In genomic region chr14:39267592-39268112, GRCh38 we compare ENCODE assay signal across 8 cellular contexts. TPM values are rescaled to one million over a fixed set of nuclear protein-coding genes. Genes with fewer than 3 reads are reported as not detected.
A peak's percentile ranks its signal among the peaks of the same experiment; 100 is the strongest.
DNase-seq lines count a peak whose midpoint lies in the region; ATAC-seq and FAIRE-seq lines count a peak whose summit lies in the region.

No MANE protein-coding gene starts in this region.

- H3K27ac Mint-ChIP-seq in activated naive CD4-positive, alpha-beta T cell treated with anti-CD3 and anti-CD28 coated beads, Interleukin-2, amount 10 ng/mL, durations not matched to agents 7 days and 5 days = peak overlapping the region; percentile 94
- peak overlapping the region; percentile 99 for H3K27ac Mint-ChIP-seq in effector memory CD8-positive, alpha-beta T cell
- peak overlapping the region; percentile 99 to 100 (median 99) for H3K27ac Mint-ChIP-seq in naive B cell

- peak overlapping the region; percentile 91 for H3K4me3 Mint-ChIP-seq in activated naive CD4-positive, alpha-beta T cell treated with anti-CD3 and anti-CD28 coated beads, Interleukin-2, amount 10 ng/mL, durations not matched to agents 7 days and 5 days
- peak overlapping the region; percentile 78 to 98 for H3K4me3 Mint-ChIP-seq in effector memory CD8-positive, alpha-beta T cell
- H3K4me3 Mint-ChIP-seq in naive B cell = peak overlapping the region; percentile 96 to 98 (median 97)

- peaks cover 4% of the 10 kb centered on the region for H3K9me3 Mint-ChIP-seq in activated naive CD4-positive, alpha-beta T cell treated with anti-CD3 and anti-CD28 coated beads, Interleukin-2, amount 10 ng/mL, durations not matched to agents 7 days and 5 days
- no peaks in the 10 kb centered on the region for H3K9me3 Mint-ChIP-seq in effector memory CD8-positive, alpha-beta T cell
- peaks cover 0 to 4% (median 0%) of the 10 kb centered on the region in 7 donors for H3K9me3 Mint-ChIP-seq in naive B cell

- H3K4me1 Mint-ChIP-seq in activated naive CD4-positive, alpha-beta T cell treated with anti-CD3 and anti-CD28 coated beads, Interleukin-2, amount 10 ng/mL, durations not matched to agents 7 days and 5 days = peaks cover 57% of the 10 kb centered on the region
- peaks cover 36 to 59% of the 10 kb centered on the region in 2 donors for H3K4me1 Mint-ChIP-seq in effector memory CD8-positive, alpha-beta T cell (ENCODE audit: low read depth in 2 of 2)
- H3K4me1 Mint-ChIP-seq in naive B cell = peaks cover 29 to 62% (median 59%) of the 10 kb centered on the region in 3 donors

- peaks cover 31% of the 10 kb centered on the region for H3K36me3 Mint-ChIP-seq in activated naive CD4-positive, alpha-beta T cell treated with anti-CD3 and anti-CD28 coated beads, Interleukin-2, amount 10 ng/mL, durations not matched to agents 7 days and 5 days
- peaks cover 28% of the 10 kb centered on the region for H3K36me3 Mint-ChIP-seq in effector memory CD8-positive, alpha-beta T cell (ENCODE audit: insufficient read depth)
- H3K36me3 Mint-ChIP-seq in naive B cell = no peaks in the 10 kb centered on the region

- FAIRE-seq in frontal cortex (lab: Jason Lieb, UNC) = no peak

- H3K27me3 Mint-ChIP-seq in activated naive CD4-positive, alpha-beta T cell treated with anti-CD3 and anti-CD28 coated beads, Interleukin-2, amount 10 ng/mL, durations not matched to agents 7 days and 5 days = no peaks in the 10 kb centered on the region
- H3K27me3 Mint-ChIP-seq in effector memory CD8-positive, alpha-beta T cell = no peaks in the 10 kb centered on the region
- H3K27me3 Mint-ChIP-seq in naive B cell = no peaks in the 10 kb centered on the region

- CTCF ChIA-PET in activated naive CD4-positive, alpha-beta T cell treated with anti-CD3 and anti-CD28 coated beads, Interleukin-2, amount 10 ng/mL, durations not matched to agents 7 days and 5 days (lab: Charles Lee) = interaction anchor here (1.1 to 1.7 kb wide), 2 partner anchors 164 to 167 kb away, joined by 3 to 5 read pairs; partner anchors contain the start of gene FBXO33

- ATAC-seq in HG03066 (IDR thresholded peaks at IDR 0.05; ENCODE audit: low read depth, unreplicated experiment) (peak; percentile 9), naive B cell (ENCODE audit: low read depth in 2 of 2) (peak; percentile 22 to 26), HG03442 (IDR thresholded peaks at IDR 0.05; ENCODE audit: unreplicated experiment) (no peak)
- peak; percentile 14 for ATAC-seq in effector memory CD8-positive, alpha-beta T cell (replicated peaks)

- DNase-seq in activated naive CD4-positive, alpha-beta T cell treated with anti-CD3 and anti-CD28 coated beads, Interleukin-2, amount 10 ng/mL, durations not matched to agents 7 days and 5 days = peak; percentile 29
- no peak for DNase-seq in activated naive CD4-positive, alpha-beta T cell treated with anti-CD3 and anti-CD28 coated beads, Interleukin-2, amount 50 U/mL, for 16 hours
- DNase-seq in RKO (ENCODE audit: low spot score) (peak; percentile 57), naive B cell (peak; percentile 46), frontal cortex (ENCODE audit: low spot score in 2 of 2) (no peak)
- no peak for DNase-seq in effector memory CD8-positive, alpha-beta T cell

RNA-seq across cellular contexts. Expression of gene MIA2, which starts 33.9 kb away (rescaled TPM):
- polyA plus RNA-seq in naive B cell (ENCODE audit: low read depth in 6 of 6) = 10 to 100 TPM; 16.2 to 27.3 (median 23.7) TPM
- total RNA-seq in frontal cortex = 24.5 TPM

Comparison
In these comparisons a context has a peak if more than half of its experiments do, and no peak if none do; other contexts are left out.
1. DNase-seq: peak in activated naive CD4-positive, alpha-beta T cell treated with anti-CD3 and anti-CD28 coated beads, Interleukin-2, amount 10 ng/mL, durations not matched to agents 7 days and 5 days (single experiment), RKO (single experiment) and naive B cell (single experiment); none in activated naive CD4-positive, alpha-beta T cell treated with anti-CD3 and anti-CD28 coated beads, Interleukin-2, amount 50 U/mL, for 16 hours (single experiment), effector memory CD8-positive, alpha-beta T cell (0 of 3) and frontal cortex (0 of 2).
2. Peak in every context shown above with its lines, with median percentiles within 50 percentile points of each other: H3K27ac Mint-ChIP-seq and H3K4me3 Mint-ChIP-seq.